Comparison of ENCODE assay signal across 9 cellular contexts in the genomic region with DNA sequence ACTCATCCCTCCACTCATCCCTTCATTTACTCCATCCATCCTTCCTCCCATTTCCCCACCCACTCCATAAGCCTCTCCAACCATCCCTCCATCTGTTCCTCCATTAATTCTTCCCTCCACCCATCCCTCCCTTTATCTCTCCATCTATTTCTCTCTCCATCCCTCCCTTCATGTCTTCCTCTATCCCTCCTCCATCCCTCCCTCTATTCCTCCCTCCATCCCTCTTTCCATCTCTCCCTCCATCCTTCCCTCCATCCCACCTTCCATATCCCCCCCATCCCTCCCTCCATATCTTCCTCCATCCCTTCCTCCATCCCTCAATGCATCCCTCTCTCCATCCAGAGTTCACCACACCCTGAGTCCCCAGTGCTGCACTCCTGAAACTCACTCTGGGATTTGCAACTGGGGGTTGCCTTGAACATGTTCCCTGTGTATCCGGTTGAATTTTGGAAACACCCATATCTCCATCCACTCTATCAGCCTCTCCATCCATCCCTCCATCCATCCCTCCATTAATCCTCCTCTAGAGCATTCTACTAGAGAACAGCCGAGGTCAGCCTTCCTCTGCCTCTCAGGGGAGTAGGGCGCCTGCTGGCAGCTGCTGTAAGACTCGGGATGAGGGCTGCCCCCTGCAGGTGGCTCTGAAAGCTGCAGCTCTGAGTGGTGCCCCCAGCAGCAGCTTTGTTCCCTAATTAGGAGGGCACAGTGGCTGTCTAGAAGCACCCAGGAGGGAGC. TPM values are rescaled to one million over a fixed set of nuclear protein-coding genes. Genes with fewer than 3 reads are reported as not detected.
DNase-seq lines count a peak whose midpoint lies in the region; ATAC-seq and TF ChIP-seq lines count a peak whose summit lies in the region.
"Had no signal": no experiment of that assay in that cellular context is flagged by ENCODE, and none has a peak within 500 bp of the region (broad histone marks: within the 10 kb centered on the region; RNA-seq: fewer than 3 reads in every experiment).

No MANE protein-coding gene starts in this region.

- CTCF ChIA-PET in PC-9 (lab: Charles Lee): interaction anchor here (0.7 to 1.1 kb wide), 2 partner anchors 49 to 94 kb away, joined by 3 read pairs; no protein-coding TSS in a partner anchor

- no peaks in the 10 kb centered on the region for H3K36me3 Mint-ChIP-seq in activated T-cell treated with anti-CD3 and anti-CD28 coated beads, Interleukin-2, amount 50 U/mL, for 24 hours (ENCODE audit: low read depth)
- no peaks in the 10 kb centered on the region for H3K36me3 Mint-ChIP-seq in neural crest cell (ENCODE audit: low read depth)
- H3K36me3 Mint-ChIP-seq: activated naive CD4-positive, alpha-beta T cell treated with anti-CD3 and anti-CD28 coated beads, Interleukin-2, amount 50 U/mL, for 24 hours had no signal

- ATAC-seq in GM18519 (IDR thresholded peaks at IDR 0.05; ENCODE audit: low FRiP score, unreplicated experiment): no peak

- H3K79me2 ChIP-seq in PC-9 (ENCODE audit: low read depth): no peaks in the 10 kb centered on the region
- no peaks in the 10 kb centered on the region for H3K79me2 ChIP-seq in fibroblast of lung (ENCODE audit: control insufficient read depth, insufficient read depth, low read length)

- TF ChIP-seq CTCF in HL-60 (IDR thresholded peaks at IDR 0.05; ENCODE audit: insufficient read depth, low read length) (peak; percentile 83), PC-9 (conservative IDR thresholded peaks at IDR 0.05) (peak; percentile 83), fibroblast of lung (conservative IDR thresholded peaks at IDR 0.05 in 1 of 2, IDR thresholded peaks at IDR 0.05 in 1 of 2; ENCODE audit: low read depth in 1 of 2, low read length in 2 of 2) (peak; percentile 56 to 73), neural crest cell (conservative IDR thresholded peaks at IDR 0.05) (peak; percentile 78), stomach (IDR thresholded peaks at IDR 0.05) (peak in 5 of 7 experiments; percentile 73 to 87 (median 84))

- H3K4me2 ChIP-seq in PC-9 (no peak overlapping the region), fibroblast of lung (ENCODE audit: extremely low read depth, insufficient read depth, low read length) (no peak overlapping the region)

- H3K9me2 ChIP-seq in PC-9 (ENCODE audit: insufficient read depth): no peaks in the 10 kb centered on the region

- WGBS in stomach, 5 donors: 12 to 31% (median 19%) methylated on average over 3 to 4 of the region's 4 CpGs

- H3K9me3 ChIP-seq in PC-9 (ENCODE audit: insufficient read depth, low read depth) (no peaks in the 10 kb centered on the region), fibroblast of lung (ENCODE audit: control insufficient read depth, insufficient read depth, low read depth, low read length) (no peaks in the 10 kb centered on the region), stomach (no peaks in the 10 kb centered on the region)

- no peak for TF ChIP-seq EP300 in stomach (IDR thresholded peaks at IDR 0.05)

- no peaks in the 10 kb centered on the region for H3K9me3 Mint-ChIP-seq in activated T-cell treated with anti-CD3 and anti-CD28 coated beads, Interleukin-2, amount 50 U/mL, for 24 hours
- H3K9me3 Mint-ChIP-seq in neural crest cell: no peaks in the 10 kb centered on the region
- H3K9me3 Mint-ChIP-seq: activated naive CD4-positive, alpha-beta T cell treated with anti-CD3 and anti-CD28 coated beads, Interleukin-2, amount 50 U/mL, for 24 hours had no signal

- H3F3A ChIP-seq in PC-9 (ENCODE audit: insufficient read depth, low read depth): no peaks in the 10 kb centered on the region

- H3K4me1 ChIP-seq in PC-9 (replicated peaks; ENCODE audit: insufficient read depth) (no peaks in the 10 kb centered on the region), fibroblast of lung (ENCODE audit: control insufficient read depth, extremely low read depth, insufficient read depth, low read length) (no peaks in the 10 kb centered on the region), stomach (peaks cover 8 to 51% (median 35%) of the 10 kb centered on the region in 4 donors)

- peaks cover 23% of the 10 kb centered on the region for H3K4me1 Mint-ChIP-seq in activated T-cell treated with anti-CD3 and anti-CD28 coated beads, Interleukin-2, amount 50 U/mL, for 24 hours (ENCODE audit: low read depth)
- H3K4me1 Mint-ChIP-seq in neural crest cell: peaks cover 43% of the 10 kb centered on the region

- no peak overlapping the region for H3K9ac ChIP-seq in fibroblast of lung (ENCODE audit: insufficient read depth, low read length)

- no peak overlapping the region for H3K4me3 Mint-ChIP-seq in activated T-cell treated with anti-CD3 and anti-CD28 coated beads, Interleukin-2, amount 50 U/mL, for 24 hours
- H3K4me3 Mint-ChIP-seq in neural crest cell: no peak overlapping the region
- H3K4me3 Mint-ChIP-seq: activated naive CD4-positive, alpha-beta T cell treated with anti-CD3 and anti-CD28 coated beads, Interleukin-2, amount 50 U/mL, for 24 hours had no signal

- no TSS peak for BruUV-seq in PC-9 (replicated peaks; lab: Mats Ljungman, UMichigan)

- no peaks in the 10 kb centered on the region for H3K27me3 ChIP-seq in HL-60 (ENCODE audit: insufficient read depth, poor library complexity, severe bottlenecking)
- H3K27me3 ChIP-seq in PC-9 (ENCODE audit: insufficient read depth, low read depth): no peaks in the 10 kb centered on the region
- peaks cover 3% of the 10 kb centered on the region for H3K27me3 ChIP-seq in fibroblast of lung (ENCODE audit: control insufficient read depth, insufficient read depth, low read length)
- no peaks in the 10 kb centered on the region for H3K27me3 ChIP-seq in stomach

- H3K27ac ChIP-seq in HL-60 (replicated peaks) (no peak overlapping the region), PC-9 (no peak overlapping the region), fibroblast of lung (ENCODE audit: insufficient read depth, low read length) (no peak overlapping the region), stomach (no peak overlapping the region)

- H4K20me1 ChIP-seq in PC-9 (ENCODE audit: insufficient read depth) (no peaks in the 10 kb centered on the region), fibroblast of lung (ENCODE audit: control insufficient read depth, extremely low read depth, insufficient read depth, low read length) (no peaks in the 10 kb centered on the region)

- POLR2A ChIA-PET in PC-9 (lab: Charles Lee; ENCODE audit: unreplicated experiment): no interaction called here

- TF ChIP-seq POLR2A in stomach (IDR thresholded peaks at IDR 0.05): no peak

- H3K36me3 ChIP-seq in PC-9 (ENCODE audit: low read depth) (no peaks in the 10 kb centered on the region), fibroblast of lung (ENCODE audit: control insufficient read depth, insufficient read depth, low read length) (no peaks in the 10 kb centered on the region), stomach (no peaks in the 10 kb centered on the region)

- no peak overlapping the region for H3K27ac Mint-ChIP-seq in activated T-cell treated with anti-CD3 and anti-CD28 coated beads, Interleukin-2, amount 50 U/mL, for 24 hours
- H3K27ac Mint-ChIP-seq in neural crest cell (ENCODE audit: unreplicated experiment): no peak overlapping the region
- H3K27ac Mint-ChIP-seq: activated naive CD4-positive, alpha-beta T cell treated with anti-CD3 and anti-CD28 coated beads, Interleukin-2, amount 50 U/mL, for 24 hours had no signal

- no peak overlapping the region for H3K4me3 ChIP-seq in HL-60 (replicated peaks; ENCODE audit: insufficient read depth, low read length)
- H3K4me3 ChIP-seq in PC-9: no peak overlapping the region
- H3K4me3 ChIP-seq in fibroblast of lung (replicated peaks in 1 of 4; ENCODE audit: control extremely low read depth in 1 of 4, insufficient read depth in 1 of 4, low read depth in 3 of 4, low read length in 4 of 4): no peak overlapping the region
- H3K4me3 ChIP-seq in stomach: no peak overlapping the region

- DNase-seq in DMS53 (lab: John Stamatoyannopoulos, UW): peak; percentile 73
- peak; percentile 21 to 70 for DNase-seq in HL-60 (ENCODE audit: low read depth in 1 of 2, low spot score in 1 of 2)
- DNase-seq in PC-9: peak in 1 of 2 experiments; percentile 41
- DNase-seq in activated T-cell treated with anti-CD3 and anti-CD28 coated beads, Interleukin-2, amount 50 U/mL, for 24 hours: peak; percentile 88
- DNase-seq in fibroblast of lung (ENCODE audit: low read depth in 2 of 2): peak; percentile 14 to 49
- DNase-seq in neural crest cell (ENCODE audit: low read depth, low spot score): peak; percentile 70
- DNase-seq in stomach: peak; percentile 79

- H2AFZ ChIP-seq in PC-9 (no peak overlapping the region), fibroblast of lung (ENCODE audit: low read length) (no peak overlapping the region)

- H3K27me3 Mint-ChIP-seq in activated T-cell treated with anti-CD3 and anti-CD28 coated beads, Interleukin-2, amount 50 U/mL, for 24 hours: no peaks in the 10 kb centered on the region
- H3K27me3 Mint-ChIP-seq in neural crest cell (ENCODE audit: low read depth): no peaks in the 10 kb centered on the region
- H3K27me3 Mint-ChIP-seq: activated naive CD4-positive, alpha-beta T cell treated with anti-CD3 and anti-CD28 coated beads, Interleukin-2, amount 50 U/mL, for 24 hours had no signal

- intact Hi-C loops in PC-9 (cut with micrococcal nuclease; ENCODE audit: unreplicated experiment): loop anchor here (1.0 to 5.0 kb wide), 2 partner anchors 91 to 113 kb away; no protein-coding TSS in a partner anchor
- intact Hi-C loops in stomach (cut with DNase I; ENCODE audit: low total_unique reads): loop anchor here (5.0 kb wide), 1 partner anchor 96 kb away; no protein-coding TSS in a partner anchor

RNA-seq across cellular contexts. Expression of a gene that starts 39.4 kb away (rescaled TPM):
- total RNA-seq in PC-9 (2021): 4.4 and 5.6 TPM in 2 replicates
- under 0.01 and 0.77 TPM in 2 replicates for total RNA-seq in fibroblast of lung
- polyA plus RNA-seq in fibroblast of lung: 0.12 and 0.98 TPM in 2 replicates
- polyA plus RNA-seq in fibroblast of lung (2012): 0.09 and 0.96 TPM in 2 replicates
- polyA minus RNA-seq in fibroblast of lung (ENCODE audit: low replicate concordance): 2.8 TPM in 1 of 2 replicates, not detected in the other
- 2.8 and 3.3 TPM in 2 replicates for total RNA-seq in neural crest cell
- total RNA-seq in stomach: 10 to 100 TPM in 4 of 5 donors, 1 to 10 TPM in 1; 4.1 to 65.9 (median 31.6) TPM
- polyA plus RNA-seq in stomach: 1 to 10 TPM; 3.1 to 4.7 (median 4.2) TPM

RNA-seq across cellular contexts. Expression of a gene that starts 56.9 kb away (rescaled TPM):
- total RNA-seq in PC-9 (2021) (not detected in 2 replicates), fibroblast of lung (not detected in 2 replicates), neural crest cell (not detected in 2 replicates), stomach (100 to 1,000 TPM in 2 of 5 donors, 10 to 100 TPM in 2, 1 to 10 TPM in 1; 2.0 to 488 (median 49.6) TPM)
- polyA plus RNA-seq in fibroblast of lung (not detected in 2 replicates), stomach (10 to 100 TPM in 2 of 3 donors, 1 to 10 TPM in 1; 7.1 to 27.8 (median 26.8) TPM)
- polyA plus RNA-seq in fibroblast of lung (2012): not detected in 2 replicates
- not detected in 2 replicates for polyA minus RNA-seq in fibroblast of lung (ENCODE audit: low replicate concordance)
